In genomic region chr16:2333231-2333630, GRCh38 we compare ENCODE assay signal across 18 cellular contexts. TPM values are rescaled to one million over a fixed set of nuclear protein-coding genes. Genes with fewer than 3 reads are reported as not detected.
DNase-seq lines count a peak whose midpoint lies in the region; ATAC-seq, FAIRE-seq and TF ChIP-seq lines count a peak whose summit lies in the region.
"Had no signal": no experiment of that assay in that cellular context is flagged by ENCODE, and none has a peak within 500 bp of the region (broad histone marks: within the 10 kb centered on the region; RNA-seq: fewer than 3 reads in every experiment).

No MANE protein-coding gene starts in this region.

- TF ChIP-seq POLR2A in erythroblast (IDR thresholded peaks at IDR 0.05; ENCODE audit: low read length), result no peak

- H3K4me3 ChIP-seq in bronchial epithelial cell (ENCODE audit: low read depth, low read length) (no peak overlapping the region), left lung (no peak overlapping the region), osteoblast (ENCODE audit: insufficient read depth, low read length) (no peak overlapping the region)

- no peak overlapping the region for H3K4me2 ChIP-seq in osteoblast (ENCODE audit: insufficient read depth, low read length)

- intact Hi-C loops in left lung (cut with DNase I), result no loop called here

- peak; percentile 90 for FAIRE-seq in bronchial epithelial cell (lab: Jason Lieb, UNC)
- FAIRE-seq: A204.1, D721Med, G401.6, GM12891, GM19239, H1 had no signal

- no peak for ATAC-seq in left lung

- DNase-seq in bronchial epithelial cell (ENCODE audit: low read depth) (no peak), left lung (no peak), osteoblast (ENCODE audit: insufficient read length, low spot score, missing footprints) (peak; percentile 35), NCI-H524 (lab: John Stamatoyannopoulos, UW) (no peak), erythroblast (lab: John Stamatoyannopoulos, UW) (no peak)
- no peak for DNase-seq in activated T-cell treated with anti-CD3 and anti-CD28 coated beads, Interleukin-2, amount 50 U/mL, for 1 hour
- DNase-seq: ACHN; AML-193; Caco-2; CD4-positive, alpha-beta T cell; H9 had no signal

- TF ChIP-seq CTCF in bronchial epithelial cell (IDR thresholded peaks at IDR 0.05; ENCODE audit: insufficient read depth, low read length, severe bottlenecking), result no peak
- no peak for TF ChIP-seq CTCF in left lung (IDR thresholded peaks at IDR 0.05)
- no peak for TF ChIP-seq CTCF in osteoblast (IDR thresholded peaks at IDR 0.05; ENCODE audit: extremely low read depth, low read depth, low read length)

- H3K4me1 ChIP-seq in left lung, result peaks cover 0 to 10% of the 10 kb centered on the region in 2 donors
- H3K4me1 ChIP-seq in osteoblast (ENCODE audit: insufficient read depth, low read length), result no peaks in the 10 kb centered on the region
- H3K4me1 ChIP-seq: Caco-2 had no signal

- no peaks in the 10 kb centered on the region for H3K36me3 ChIP-seq in bronchial epithelial cell (ENCODE audit: control insufficient read depth, insufficient read depth, low read length)
- peaks cover 0 to 3% of the 10 kb centered on the region in 2 donors for H3K36me3 ChIP-seq in left lung
- H3K36me3 ChIP-seq in osteoblast (ENCODE audit: insufficient read depth, low read length), result no peaks in the 10 kb centered on the region

- H2AFZ ChIP-seq in osteoblast (ENCODE audit: low read length), result no peak overlapping the region

- H3K27ac ChIP-seq in left lung, result peak overlapping the region; percentile 20 to 46
- no peak overlapping the region for H3K27ac ChIP-seq in osteoblast (ENCODE audit: low read depth, low read length)
- H3K27ac ChIP-seq: C4-2B had no signal

- H3K9me3 ChIP-seq in left lung (no peaks in the 10 kb centered on the region), osteoblast (ENCODE audit: low read depth, low read length) (no peaks in the 10 kb centered on the region)
- H3K9me3 ChIP-seq: Caco-2 had no signal

- no peaks in the 10 kb centered on the region for H4K20me1 ChIP-seq in osteoblast (ENCODE audit: insufficient read depth, low read length)

- H3K27me3 ChIP-seq in bronchial epithelial cell (ENCODE audit: control insufficient read depth, insufficient read depth, low read length) (peaks cover 5% of the 10 kb centered on the region), left lung (no peaks in the 10 kb centered on the region), osteoblast (ENCODE audit: insufficient read depth, low read length) (peaks cover 46% of the 10 kb centered on the region)

- no peaks in the 10 kb centered on the region for H3K79me2 ChIP-seq in osteoblast (ENCODE audit: insufficient read depth, low read length)

RNA-seq across cellular contexts. Expression of gene ABCA3, which starts 7.3 kb away (rescaled TPM):
- total RNA-seq in bronchial epithelial cell (under 0.01 and 0.51 TPM in 2 replicates), left lung (100 to 1,000 TPM; 329 to 334 TPM), osteoblast (0.88 and 1.4 TPM in 2 replicates)

Comparison
In these comparisons a context has a peak if more than half of its experiments do, and no peak if none do; other contexts are left out.
1. RNA of gene ABCA3, which starts 7.3 kb away (total RNA-seq): 329 to 334 TPM in left lung; 0.88 to 1.4 TPM in osteoblast and under 0.01 to 0.51 TPM in bronchial epithelial cell; every median in the first group is over 100 times any median in the second.